ENCODE assay signal across 1 cellular context in genomic region chr9:36325081-36325828, GRCh38.
TF ChIP-seq lines count a peak whose summit lies in the region.

No MANE protein-coding gene starts in this region.

TF ChIP-seq in HepG2, 621 proteins besides CTCF, POLR2A, EP300 and RAD21 (continued from another document):
- no peak for TF ChIP-seq THYN1 (CRISPR knock-in tag; IDR thresholded peaks at IDR 0.05; ENCODE audit: borderline replicate concordance, low read depth)
- no peak for TF ChIP-seq CENPBD1 (CRISPR knock-in tag; IDR thresholded peaks at IDR 0.05; ENCODE audit: borderline replicate concordance, low read depth)
- TF ChIP-seq DPF2 (CRISPR knock-in tag; IDR thresholded peaks at IDR 0.05; ENCODE audit: borderline replicate concordance, low read depth) = no peak
- TF ChIP-seq ZFX (CRISPR knock-in tag; IDR thresholded peaks at IDR 0.05; ENCODE audit: low read depth) = peak; percentile 27; the same call in 1 of the 2 replicates
- TF ChIP-seq ATF7 (IDR thresholded peaks at IDR 0.05) = no peak
- TF ChIP-seq ATF7 (CRISPR knock-in tag; IDR thresholded peaks at IDR 0.05) = 0 out of 2 replicates have a peak, but pooled peaks have one; percentile 52
- no peak for TF ChIP-seq KDM4B (CRISPR knock-in tag; IDR thresholded peaks at IDR 0.05)
- TF ChIP-seq MYNN (CRISPR knock-in tag; IDR thresholded peaks at IDR 0.05; ENCODE audit: low read depth) = no peak
- no peak for TF ChIP-seq FOXJ3 (CRISPR knock-in tag; IDR thresholded peaks at IDR 0.05; ENCODE audit: borderline replicate concordance)
- TF ChIP-seq HHEX (CRISPR knock-in tag; IDR thresholded peaks at IDR 0.05) = no peak
- peak; percentile 5; the same call in 1 of the 2 replicates for TF ChIP-seq BHLHE40 (IDR thresholded peaks at IDR 0.05; ENCODE audit: low read length)
- TF ChIP-seq XBP1 (CRISPR knock-in tag; IDR thresholded peaks at IDR 0.05) = no peak
- TF ChIP-seq ZNF816 (CRISPR knock-in tag; IDR thresholded peaks at IDR 0.05; ENCODE audit: borderline replicate concordance) = no peak
- TF ChIP-seq FOSL2 (CRISPR knock-in tag; IDR thresholded peaks at IDR 0.05) = 0 out of 2 replicates have a peak, but pooled peaks have one; percentile 5
- no peak for TF ChIP-seq ZFP37 (CRISPR knock-in tag; IDR thresholded peaks at IDR 0.05; ENCODE audit: borderline replicate concordance)
- no peak for TF ChIP-seq ZNF580 (CRISPR knock-in tag; IDR thresholded peaks at IDR 0.05; ENCODE audit: borderline replicate concordance, low read depth)
- TF ChIP-seq CEBPB (IDR thresholded peaks at IDR 0.05; ENCODE audit: borderline replicate concordance, low read depth, low read length) = peak; percentile 55; the same call in 1 of the 2 replicates
- TF ChIP-seq DDIT3 (CRISPR knock-in tag; IDR thresholded peaks at IDR 0.05) = no peak
- TF ChIP-seq SIX4 (CRISPR knock-in tag; IDR thresholded peaks at IDR 0.05) = no peak
- TF ChIP-seq ZNF687 (CRISPR knock-in tag; IDR thresholded peaks at IDR 0.05) = peak; percentile 48
- 0 out of 2 replicates have a peak, but pooled peaks have one; percentile 39 for TF ChIP-seq ATF2 (CRISPR knock-in tag; IDR thresholded peaks at IDR 0.05)
- TF ChIP-seq ZNF550 (CRISPR knock-in tag; IDR thresholded peaks at IDR 0.05; ENCODE audit: borderline replicate concordance) = no peak
- 0 out of 2 replicates have a peak, but pooled peaks have one; percentile 38 for TF ChIP-seq ATF3 (CRISPR knock-in tag; IDR thresholded peaks at IDR 0.05)
- TF ChIP-seq HNF4A (CRISPR knock-in tag; IDR thresholded peaks at IDR 0.05) = peak; percentile 47; the same call in 1 of the 2 replicates
- no peak for TF ChIP-seq ZNF143 (CRISPR knock-in tag; IDR thresholded peaks at IDR 0.05)
- no peak for TF ChIP-seq MTF2 (CRISPR knock-in tag; IDR thresholded peaks at IDR 0.05; ENCODE audit: borderline replicate concordance)
- no peak for TF ChIP-seq BCLAF1 (IDR thresholded peaks at IDR 0.05)
- TF ChIP-seq ZNF598 (CRISPR knock-in tag; IDR thresholded peaks at IDR 0.05; ENCODE audit: borderline replicate concordance) = 0 out of 2 replicates have a peak, but pooled peaks have one; percentile 30
- 0 out of 2 replicates have a peak, but pooled peaks have one; percentile 43 for TF ChIP-seq IRF2 (CRISPR knock-in tag; IDR thresholded peaks at IDR 0.05)
- no peak for TF ChIP-seq MATR3 (CRISPR knock-in tag; IDR thresholded peaks at IDR 0.05)
- peak; percentile 71; the same call in 1 of the 2 replicates for TF ChIP-seq ZNF777 (CRISPR knock-in tag; IDR thresholded peaks at IDR 0.05)
- TF ChIP-seq NR2F1 (CRISPR knock-in tag; IDR thresholded peaks at IDR 0.05) = no peak
- no peak for TF ChIP-seq RNF219 (CRISPR knock-in tag; IDR thresholded peaks at IDR 0.05)
- no peak for TF ChIP-seq ZNF891 (CRISPR knock-in tag; IDR thresholded peaks at IDR 0.05)
- no peak for TF ChIP-seq ZNF652 (CRISPR knock-in tag; IDR thresholded peaks at IDR 0.05; ENCODE audit: borderline replicate concordance, low read depth)
